Comparison of ENCODE assay signal across 26 cellular contexts in genomic region chr3:15470261-15470660, GRCh38. TPM values are rescaled to one million over a fixed set of nuclear protein-coding genes. Genes with fewer than 3 reads are reported as not detected.
DNase-seq lines count a peak whose midpoint lies in the region; ATAC-seq and TF ChIP-seq lines count a peak whose summit lies in the region.
"Had no signal": no experiment of that assay in that cellular context is flagged by ENCODE, and none has a peak within 500 bp of the region (broad histone marks: within the 10 kb centered on the region; RNA-seq: fewer than 3 reads in every experiment).

No MANE protein-coding gene starts in this region.

- no peak for ATAC-seq in effector memory CD8-positive, alpha-beta T cell (replicated peaks)
- ATAC-seq in heart left ventricle, result no peak
- ATAC-seq: Right ventricle myocardium inferior had no signal

- H3K9me2 ChIP-seq in Loucy (replicated peaks; ENCODE audit: low read depth, low read length), result no peaks in the 10 kb centered on the region

- no peak overlapping the region for H3K4me3 ChIP-seq in Loucy (ENCODE audit: low read length, poor library complexity, severe bottlenecking)
- no peak overlapping the region for H3K4me3 ChIP-seq in skeletal muscle tissue (ENCODE audit: low read length in 3 of 3)
- H3K4me3 ChIP-seq in vagina, result no peak overlapping the region
- no peak overlapping the region for H3K4me3 ChIP-seq in heart left ventricle
- H3K4me3 ChIP-seq: lung, right atrium auricular region, tibial nerve had no signal

- peak overlapping the region; percentile 78 to 82 for H3K27ac Mint-ChIP-seq in effector memory CD8-positive, alpha-beta T cell
- H3K27ac Mint-ChIP-seq: B cell had no signal

- H3K4me1 ChIP-seq in Loucy (ENCODE audit: insufficient read depth, low read length, poor library complexity, severe bottlenecking) (peaks cover 7% of the 10 kb centered on the region), skeletal muscle tissue (ENCODE audit: control insufficient read depth in 3 of 3, insufficient read depth in 3 of 3, low read length in 3 of 3) (peaks cover 24 to 28% (median 27%) of the 10 kb centered on the region in 3 donors), vagina (no peaks in the 10 kb centered on the region), heart left ventricle (no peaks in the 10 kb centered on the region)
- H3K4me1 ChIP-seq: right atrium auricular region, tibial nerve had no signal

- WGBS in heart left ventricle, 4 donors, result 86 to 96% (median 90%) methylated on average over 6 of the region's 6 CpGs

- peak overlapping the region; percentile 4 for H3K27ac ChIP-seq in skeletal muscle tissue (ENCODE audit: low read depth, low read length)
- no peak overlapping the region for H3K27ac ChIP-seq in vagina
- H3K27ac ChIP-seq in heart left ventricle, result no peak overlapping the region
- H3K27ac ChIP-seq: 22Rv1, right atrium auricular region, tibial nerve had no signal

- intact Hi-C loops in vagina (cut with DNase I), result no loop called here
- intact Hi-C loops in heart left ventricle (cut with DNase I), result no loop called here

- DNase-seq in DMS53 (lab: John Stamatoyannopoulos, UW), result peak; percentile 1
- DNase-seq in DMS53 treated with DMSO at 0.1 percent for 48 hours (lab: John Stamatoyannopoulos, UW; ENCODE audit: unreplicated experiment), result no peak
- no peak for DNase-seq in effector memory CD8-positive, alpha-beta T cell
- no peak for DNase-seq in vagina (ENCODE audit: extremely low spot score in 2 of 2)
- no peak for DNase-seq in heart left ventricle
- DNase-seq in SKM-1 treated with dmso at 0.1 percent for 144 hours (lab: John Stamatoyannopoulos, UW; ENCODE audit: unreplicated experiment), result no peak
- DNase-seq: activated CD4-positive, alpha-beta T cell treated with anti-CD3 and anti-CD28 coated beads, Interleukin-2, amount 50 U/mL, for 48 hours; activated naive CD4-positive, alpha-beta T cell treated with Interleukin-2 at 50 U/mL for 16 hours; aorta; cerebellar nuclear complex; COR-L47; effector CD8-positive, alpha-beta T cell; glutamatergic neuron; IMR-90; NCI-H2029; NK-92 treated with Interleukin-12 subunit alpha and Interleukin-12 subunit beta, amount 100 ng/mL, for 24 hours; stimulated activated naive CD4-positive, alpha-beta T cell had no signal

- H3K36me3 ChIP-seq in Loucy (ENCODE audit: insufficient read depth, low read length) (no peaks in the 10 kb centered on the region), skeletal muscle tissue (ENCODE audit: control insufficient read depth in 3 of 3, insufficient read depth in 3 of 3, low read length in 3 of 3) (peaks cover 3 to 23% (median 20%) of the 10 kb centered on the region in 3 donors), vagina (no peaks in the 10 kb centered on the region), heart left ventricle (peaks cover 0 to 25% (median 0%) of the 10 kb centered on the region in 9 donors)
- H3K36me3 ChIP-seq: right atrium auricular region had no signal

- H3K9me3 ChIP-seq in Loucy (ENCODE audit: insufficient read depth, low read depth, low read length), result no peaks in the 10 kb centered on the region
- no peaks in the 10 kb centered on the region for H3K9me3 ChIP-seq in skeletal muscle tissue (ENCODE audit: control insufficient read depth in 3 of 3, low read length in 3 of 3)
- no peaks in the 10 kb centered on the region for H3K9me3 ChIP-seq in vagina
- H3K9me3 ChIP-seq in heart left ventricle, result no peaks in the 10 kb centered on the region
- H3K9me3 ChIP-seq: right atrium auricular region, tibial nerve had no signal

- H3K27me3 Mint-ChIP-seq in effector memory CD8-positive, alpha-beta T cell, result no peaks in the 10 kb centered on the region
- H3K27me3 Mint-ChIP-seq: B cell had no signal

- H3F3A ChIP-seq in Loucy (ENCODE audit: low read depth), result no peaks in the 10 kb centered on the region

- no peaks in the 10 kb centered on the region for H4K20me1 ChIP-seq in Loucy (ENCODE audit: insufficient read depth, low read length, poor library complexity, severe bottlenecking)

- peak; percentile 44 for TF ChIP-seq CTCF in Loucy (conservative IDR thresholded peaks at IDR 0.05; ENCODE audit: low read length)
- TF ChIP-seq CTCF in vagina (IDR thresholded peaks at IDR 0.05), result no peak
- TF ChIP-seq CTCF in heart left ventricle (IDR thresholded peaks at IDR 0.05), result no peak

- H3K4me2 ChIP-seq in Loucy (ENCODE audit: low read depth, low read length, poor library complexity, severe bottlenecking), result no peak overlapping the region

- no peaks in the 10 kb centered on the region for H3K79me2 ChIP-seq in Loucy (ENCODE audit: insufficient read depth, low read length)

- H3K4me3 Mint-ChIP-seq in effector memory CD8-positive, alpha-beta T cell, result no peak overlapping the region
- H3K4me3 Mint-ChIP-seq: B cell had no signal

- H3K36me3 Mint-ChIP-seq in effector memory CD8-positive, alpha-beta T cell (ENCODE audit: insufficient read depth), result peaks cover 6% of the 10 kb centered on the region

- no peaks in the 10 kb centered on the region for H3K27me3 ChIP-seq in Loucy (ENCODE audit: insufficient read depth, low read length, poor library complexity, severe bottlenecking)
- no peaks in the 10 kb centered on the region for H3K27me3 ChIP-seq in skeletal muscle tissue (ENCODE audit: control insufficient read depth in 3 of 3, insufficient read depth in 3 of 3, low read length in 3 of 3)
- no peaks in the 10 kb centered on the region for H3K27me3 ChIP-seq in vagina
- H3K27me3 ChIP-seq in heart left ventricle, result no peaks in the 10 kb centered on the region
- H3K27me3 ChIP-seq: right atrium auricular region, tibial nerve had no signal

- TF ChIP-seq POLR2A in vagina (IDR thresholded peaks at IDR 0.05) (no peak), heart left ventricle (IDR thresholded peaks at IDR 0.05) (no peak)

- H3K9ac ChIP-seq in Loucy (ENCODE audit: low read depth, low read length, poor library complexity, severe bottlenecking), result no peak overlapping the region
- no peak overlapping the region for H3K9ac ChIP-seq in skeletal muscle tissue (ENCODE audit: low read depth in 1 of 3, low read length in 3 of 3)

- no peaks in the 10 kb centered on the region for H3K9me3 Mint-ChIP-seq in effector memory CD8-positive, alpha-beta T cell

- peaks cover 20 to 29% of the 10 kb centered on the region in 2 donors for H3K4me1 Mint-ChIP-seq in effector memory CD8-positive, alpha-beta T cell (ENCODE audit: low read depth in 2 of 2)
- H3K4me1 Mint-ChIP-seq: B cell had no signal

- H2AFZ ChIP-seq in Loucy (ENCODE audit: low read length), result no peak overlapping the region

RNA-seq across cellular contexts. Expression of gene EAF1, which starts 42.9 kb away (rescaled TPM):
- 7.3 TPM for total RNA-seq in skeletal muscle tissue
- total RNA-seq in vagina, result 15.7 TPM
- 10 to 100 TPM in 4 of 9 donors, 1 to 10 TPM in 5; 7.0 to 19.6 (median 9.8) TPM for total RNA-seq in heart left ventricle
- 10 to 100 TPM in 1 of 2 donors, 1 to 10 TPM in 1; 2.7 to 10.8 TPM for polyA plus RNA-seq in heart left ventricle

RNA-seq across cellular contexts. Expression of gene METTL6, which starts 42.9 kb away (rescaled TPM):
- total RNA-seq in skeletal muscle tissue, result 42.3 TPM
- 13.8 TPM for total RNA-seq in vagina
- 10 to 100 TPM in 5 of 9 donors, 1 to 10 TPM in 4; 5.7 to 14.7 (median 10.5) TPM for total RNA-seq in heart left ventricle
- 10 to 100 TPM in 1 of 2 donors, 1 to 10 TPM in 1; 6.0 to 15.6 TPM for polyA plus RNA-seq in heart left ventricle

RNA-seq across cellular contexts. Expression of gene COLQ, which starts 51.2 kb away (rescaled TPM):
- 14.1 TPM for total RNA-seq in skeletal muscle tissue
- 12.8 TPM for total RNA-seq in vagina
- 10 to 100 TPM in 6 of 9 donors, 1 to 10 TPM in 3; 3.4 to 33.0 (median 11.0) TPM for total RNA-seq in heart left ventricle
- 1 to 10 TPM; 2.1 to 7.4 TPM for polyA plus RNA-seq in heart left ventricle
- total RNA-seq: NCI-H460 had no signal
